Comparison of ENCODE assay signal across 21 cellular contexts in genomic region chr14:54186821-54187365, GRCh38.
DNase-seq lines count a peak whose midpoint lies in the region; ATAC-seq, FAIRE-seq and TF ChIP-seq lines count a peak whose summit lies in the region.
"Had no signal": no experiment of that assay in that cellular context is flagged by ENCODE, and none has a peak within 500 bp of the region (broad histone marks: within the 10 kb centered on the region; RNA-seq: fewer than 3 reads in every experiment).

No MANE protein-coding gene starts in this region.

- H3K27me3 ChIP-seq in HUES6 (ENCODE audit: control insufficient read depth, insufficient read depth, low read length) (no peaks in the 10 kb centered on the region), H1 (replicated peaks in 1 of 4; ENCODE audit: control insufficient read depth in 3 of 4, extremely low read depth in 1 of 4, insufficient read depth in 3 of 4, low read length in 3 of 4) (no peaks in the 10 kb centered on the region), neuronal stem cell (ENCODE audit: control insufficient read depth in 3 of 3, insufficient read depth in 3 of 3, low read depth in 1 of 3, low read length in 3 of 3) (no peaks in the 10 kb centered on the region)

- FAIRE-seq in H1 (lab: Jason Lieb, UNC): no peak

- H3K23me2 ChIP-seq in H1 (ENCODE audit: low read depth, low read length): no peaks in the 10 kb centered on the region

- no peak overlapping the region for H4K5ac ChIP-seq in H1 (ENCODE audit: insufficient read length, low read depth, low read length)

- H3K27ac ChIP-seq in HUES6 (ENCODE audit: low read depth, low read length): peak overlapping the region; percentile 78; the same call in 1 of the 2 replicates
- no peak overlapping the region for H3K27ac ChIP-seq in H1 (ENCODE audit: low read depth, low read length)
- no peak overlapping the region for H3K27ac ChIP-seq in neuronal stem cell (replicated peaks; ENCODE audit: low read length)
- H3K27ac ChIP-seq: VCaP had no signal

- H3K4me3 ChIP-seq in HUES6 (ENCODE audit: low read depth, low read length) (no peak overlapping the region), H1 (ENCODE audit: extremely low read depth in 1 of 4, insufficient read depth in 2 of 4, low read depth in 3 of 4, low read length in 4 of 4) (no peak overlapping the region), neuronal stem cell (ENCODE audit: low read length in 2 of 2) (no peak overlapping the region)
- H3K4me3 ChIP-seq: HAP-1 had no signal

- H4K8ac ChIP-seq in H1 (ENCODE audit: extremely low read depth, insufficient read depth, low read length) (no peak overlapping the region), neuronal stem cell (ENCODE audit: low read depth, low read length) (no peak overlapping the region)

- in situ Hi-C loops in G401 (cut with HindIII; ENCODE audit: low sequenced_read_pairs): loop anchor here (25.0 kb wide), 1 partner anchor 150 kb away; no protein-coding TSS in a partner anchor

- H3K23ac ChIP-seq in H1 (ENCODE audit: insufficient read length): no peak overlapping the region
- no peak overlapping the region for H3K23ac ChIP-seq in neuronal stem cell (ENCODE audit: low read depth, low read length, poor library complexity)

- H3K36me3 ChIP-seq in HUES6 (ENCODE audit: control insufficient read depth, insufficient read depth, low read length) (no peaks in the 10 kb centered on the region), H1 (ENCODE audit: control insufficient read depth in 2 of 4, insufficient read depth in 4 of 4, low read length in 3 of 4) (no peaks in the 10 kb centered on the region), neuronal stem cell (replicated peaks in 1 of 2; ENCODE audit: control insufficient read depth in 2 of 2, insufficient read depth in 2 of 2, low read length in 2 of 2) (no peaks in the 10 kb centered on the region)
- H3K36me3 ChIP-seq: HAP-1 had no signal

- DNase-seq in G401 (ENCODE audit: low spot score): peak; percentile 78
- DNase-seq in H1 (ENCODE audit: low read depth in 1 of 2, low spot score in 2 of 2): no peak
- no peak for DNase-seq in neuronal stem cell (ENCODE audit: low spot score)
- no peak for DNase-seq in SIG-M5 treated with dmso at 0.1 percent for 504 hours (lab: John Stamatoyannopoulos, UW; ENCODE audit: unreplicated experiment)
- DNase-seq in HCEC 1CT: no peak
- DNase-seq: activated CD4-positive, alpha-beta T cell treated with anti-CD3 and anti-CD28 coated beads, Interleukin-2, amount 50 U/mL, for 48 hours; activated effector memory CD4-positive, alpha-beta T cell treated with Interleukin-2 at 50 U/mL for 16 hours; activated naive CD8-positive, alpha-beta T cell treated with anti-CD3 and anti-CD28 coated beads, Interleukin-2, amount 10 ng/mL, durations not matched to agents 7 days and 5 days; CD4-positive, alpha-beta memory T cell; Karpas-422; naive thymus-derived CD4-positive, alpha-beta T cell; NCI-H2029 treated with DMSO at 0.1 percent for 48 hours; NCI-H510A treated with DMSO at 0.1 percent for 48 hours; RPMI8226; stimulated activated CD4-positive, alpha-beta T cell treated with anti-CD3 and anti-CD28 coated beads, Interleukin-15, amount 100 ng/mL, for 24 hours had no signal

- WGBS in H1 (ENCODE audit: extremely low coverage in 1 of 2, insufficient coverage in 1 of 2, insufficient read length in 1 of 2, insufficient replicate concordance in 2 of 2, low coverage in 1 of 2, low lambda C conversion rate in 2 of 2, missing lambda C conversion rate in 1 of 2), 2 experiments: 94% methylated on average over 2 of the region's 2 CpGs; no CpG with 5 or more reads in 1 of the 2 experiments
- WGBS in neuronal stem cell (ENCODE audit: extremely low coverage in 2 of 2, insufficient read length in 2 of 2, insufficient replicate concordance in 1 of 2), 2 donors: no CpG with 5 or more reads among the region's 2 CpGs

- H3K14ac ChIP-seq in H1 (ENCODE audit: insufficient read length) (no peak overlapping the region), neuronal stem cell (ENCODE audit: low read length) (no peak overlapping the region)

- no peak for TF ChIP-seq EP300 in H1 (IDR thresholded peaks at IDR 0.05; ENCODE audit: borderline replicate concordance in 1 of 2, low read depth in 2 of 2, low read length in 2 of 2)

- POLR2A ChIA-PET in H1 (lab: Charles Lee; ENCODE audit: partially characterized antibody): interaction anchor here (1.8 kb wide), 1 partner anchor 10 kb away, joined by 4 read pairs; no protein-coding TSS in a partner anchor

- H2BK120ac ChIP-seq in H1 (replicated peaks; ENCODE audit: low read depth, low read length): no peak overlapping the region
- no peak overlapping the region for H2BK120ac ChIP-seq in neuronal stem cell (ENCODE audit: low read depth, low read length)

- H3K79me1 ChIP-seq in H1 (ENCODE audit: low read depth, low read length): no peaks in the 10 kb centered on the region
- no peaks in the 10 kb centered on the region for H3K79me1 ChIP-seq in neuronal stem cell (ENCODE audit: low read depth, low read length)

- H3K18ac ChIP-seq in H1 (ENCODE audit: extremely low read depth, low read length) (no peak overlapping the region), neuronal stem cell (ENCODE audit: low read length) (no peak overlapping the region)

- H3K56ac ChIP-seq in H1 (replicated peaks; ENCODE audit: insufficient read length, low read depth, low read length): no peak overlapping the region

- H2BK15ac ChIP-seq in H1 (ENCODE audit: low read length): no peak overlapping the region
- H2BK15ac ChIP-seq in neuronal stem cell (ENCODE audit: low read length): no peak overlapping the region

- TF ChIP-seq RAD21 in H1 (IDR thresholded peaks at IDR 0.05 in 1 of 2, conservative IDR thresholded peaks at IDR 0.05 in 1 of 2; ENCODE audit: low read depth in 2 of 2, low read length in 2 of 2): no peak

- H3K4me2 ChIP-seq in H1 (ENCODE audit: insufficient read depth in 1 of 2, low read depth in 2 of 2, low read length in 2 of 2): no peak overlapping the region
- H3K4me2 ChIP-seq in neuronal stem cell (ENCODE audit: insufficient read depth, low read length, poor library complexity, severe bottlenecking): no peak overlapping the region

- CTCF ChIA-PET in H1 (lab: Charles Lee; ENCODE audit: partially characterized antibody): interaction anchor here (0.7 to 6.5 kb wide), 10 partner anchors 8 to 655 kb away, joined by 3 to 47 read pairs (median 4); no protein-coding TSS in a partner anchor

- H2BK12ac ChIP-seq in H1 (ENCODE audit: low read depth, low read length): no peak overlapping the region
- H2BK12ac ChIP-seq in neuronal stem cell (ENCODE audit: low read length): no peak overlapping the region

- TF ChIP-seq CTCF in H1 (IDR thresholded peaks at IDR 0.05; ENCODE audit: control extremely low read depth in 1 of 3, insufficient read depth in 1 of 3, low read depth in 1 of 3, low read length in 3 of 3): no peak

- H4K91ac ChIP-seq in H1 (replicated peaks; ENCODE audit: insufficient read length, low read length): no peak overlapping the region
- no peak overlapping the region for H4K91ac ChIP-seq in neuronal stem cell (ENCODE audit: low read depth, low read length, poor library complexity)

- H3K79me2 ChIP-seq in H1 (ENCODE audit: control insufficient read depth in 1 of 2, insufficient read depth in 2 of 2, low read length in 2 of 2): no peaks in the 10 kb centered on the region

- H3K9me3 ChIP-seq in HUES6 (ENCODE audit: control insufficient read depth, insufficient read depth, low read depth, low read length) (no peaks in the 10 kb centered on the region), H1 (ENCODE audit: insufficient read depth in 2 of 2, low read depth in 1 of 2, low read length in 1 of 2) (no peaks in the 10 kb centered on the region), neuronal stem cell (replicated peaks in 1 of 2; ENCODE audit: control insufficient read depth in 2 of 2, insufficient read depth in 1 of 2, low read depth in 1 of 2, low read length in 2 of 2) (no peaks in the 10 kb centered on the region)
- H3K9me3 ChIP-seq: HAP-1 had no signal

- H4K20me1 ChIP-seq in H1 (replicated peaks in 1 of 2; ENCODE audit: control insufficient read depth in 1 of 2, insufficient read depth in 2 of 2, low read length in 2 of 2): no peaks in the 10 kb centered on the region

- peak overlapping the region; percentile 58 for H3K9ac ChIP-seq in HUES6 (ENCODE audit: low read length)
- no peak overlapping the region for H3K9ac ChIP-seq in H1 (replicated peaks in 1 of 4; ENCODE audit: extremely low read depth in 1 of 4, low read depth in 3 of 4, low read length in 3 of 4)
- H3K9ac ChIP-seq in neuronal stem cell (ENCODE audit: low read depth, low read length, poor library complexity): no peak overlapping the region

- H2AFZ ChIP-seq in H1 (ENCODE audit: low read length): 0 out of 2 replicates have a peak overlapping the region, but pooled peaks have one; percentile 19
- peak overlapping the region; percentile 39 for H2AFZ ChIP-seq in neuronal stem cell (ENCODE audit: low read length)

- TF ChIP-seq POLR2A in H1 (IDR thresholded peaks at IDR 0.05; ENCODE audit: control extremely low read depth in 1 of 2, low read depth in 2 of 2, low read length in 2 of 2): no peak

- ATAC-seq in HG03520 (IDR thresholded peaks at IDR 0.05; ENCODE audit: unreplicated experiment): no peak
- ATAC-seq: naive thymus-derived CD4-positive, alpha-beta T cell; sciatic nerve; SK-N-SH treated with all-trans-retinoic acid at 6 μM for 48 hours had no signal

- H2AK5ac ChIP-seq in H1 (ENCODE audit: low read depth, low read length): no peak overlapping the region
- no peak overlapping the region for H2AK5ac ChIP-seq in neuronal stem cell (ENCODE audit: low read depth, low read length)

- no peak overlapping the region for H3K4ac ChIP-seq in H1 (replicated peaks; ENCODE audit: insufficient read length, low read depth, low read length)
- no peak overlapping the region for H3K4ac ChIP-seq in neuronal stem cell (ENCODE audit: low read length)

- H2BK5ac ChIP-seq in H1 (ENCODE audit: low read depth, low read length) (no peak overlapping the region), neuronal stem cell (ENCODE audit: low read length) (no peak overlapping the region)

- H2BK20ac ChIP-seq in H1 (ENCODE audit: low read length): no peak overlapping the region

- H3K4me1 ChIP-seq in HUES6 (ENCODE audit: control insufficient read depth, insufficient read depth, low read length): peaks cover 21% of the 10 kb centered on the region
- no peaks in the 10 kb centered on the region for H3K4me1 ChIP-seq in H1 (replicated peaks in 1 of 4; ENCODE audit: control insufficient read depth in 3 of 4, insufficient read depth in 4 of 4, low read length in 3 of 4)
- H3K4me1 ChIP-seq in neuronal stem cell (ENCODE audit: control insufficient read depth in 2 of 2, insufficient read depth in 1 of 2, low read depth in 1 of 2, low read length in 2 of 2): peaks cover 3 to 16% of the 10 kb centered on the region in 2 donors
- H3K4me1 ChIP-seq: HAP-1 had no signal

TF ChIP-seq in H1, 55 proteins besides CTCF, POLR2A, EP300 and RAD21 (continues in another document):
- TF ChIP-seq SP4 (IDR thresholded peaks at IDR 0.05; ENCODE audit: low read length): no peak
- no peak for TF ChIP-seq NRF1 (IDR thresholded peaks at IDR 0.05; ENCODE audit: low read depth, low read length)
- TF ChIP-seq GABPA (IDR thresholded peaks at IDR 0.05; ENCODE audit: borderline replicate concordance, insufficient read depth, low read length): no peak
- TF ChIP-seq TAF1 (IDR thresholded peaks at IDR 0.05; ENCODE audit: low read depth, low read length): no peak
- no peak for TF ChIP-seq ZNF274 (IDR thresholded peaks at IDR 0.05; ENCODE audit: borderline replicate concordance, extremely low read depth, low read length)
